ENCODE assay signal across 1 cellular context in the genomic region with DNA sequence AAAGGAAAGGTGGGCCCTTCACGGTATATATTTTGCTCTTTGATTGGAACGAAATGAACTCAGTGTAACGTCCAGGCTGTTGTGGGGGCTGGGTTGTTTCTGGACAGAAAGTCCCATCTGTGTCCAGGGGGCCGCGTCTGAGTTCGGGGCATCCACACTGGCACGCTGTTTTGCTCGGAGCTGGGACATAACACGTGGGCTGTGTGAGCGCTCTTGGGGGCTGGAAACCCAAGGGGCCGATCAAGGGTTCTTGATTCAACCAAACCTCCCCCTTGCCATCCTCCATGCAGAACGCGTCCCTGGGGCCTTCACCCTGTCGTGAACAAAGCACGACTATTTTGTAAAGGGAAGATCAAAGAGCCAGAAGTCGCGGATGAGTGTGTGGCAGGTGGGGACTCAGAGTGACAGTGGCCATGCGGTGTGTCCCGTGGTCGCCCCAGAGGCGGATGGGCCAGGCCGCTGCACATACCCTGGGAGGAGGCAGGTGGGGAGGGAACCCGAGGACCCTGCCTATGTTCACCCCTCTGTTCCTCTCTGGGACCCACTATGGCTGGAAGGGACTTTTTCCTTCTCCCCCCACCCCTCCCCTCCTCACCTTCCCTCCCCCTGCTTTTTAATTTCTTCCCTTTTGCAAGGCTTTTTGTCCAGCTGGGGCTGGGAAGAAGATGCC.
TF ChIP-seq lines count a peak whose summit lies in the region.

No MANE protein-coding gene starts in this region.

TF ChIP-seq in H1, 55 proteins besides CTCF, POLR2A, EP300 and RAD21 (continued from another document):
- TF ChIP-seq, protein P1, sequence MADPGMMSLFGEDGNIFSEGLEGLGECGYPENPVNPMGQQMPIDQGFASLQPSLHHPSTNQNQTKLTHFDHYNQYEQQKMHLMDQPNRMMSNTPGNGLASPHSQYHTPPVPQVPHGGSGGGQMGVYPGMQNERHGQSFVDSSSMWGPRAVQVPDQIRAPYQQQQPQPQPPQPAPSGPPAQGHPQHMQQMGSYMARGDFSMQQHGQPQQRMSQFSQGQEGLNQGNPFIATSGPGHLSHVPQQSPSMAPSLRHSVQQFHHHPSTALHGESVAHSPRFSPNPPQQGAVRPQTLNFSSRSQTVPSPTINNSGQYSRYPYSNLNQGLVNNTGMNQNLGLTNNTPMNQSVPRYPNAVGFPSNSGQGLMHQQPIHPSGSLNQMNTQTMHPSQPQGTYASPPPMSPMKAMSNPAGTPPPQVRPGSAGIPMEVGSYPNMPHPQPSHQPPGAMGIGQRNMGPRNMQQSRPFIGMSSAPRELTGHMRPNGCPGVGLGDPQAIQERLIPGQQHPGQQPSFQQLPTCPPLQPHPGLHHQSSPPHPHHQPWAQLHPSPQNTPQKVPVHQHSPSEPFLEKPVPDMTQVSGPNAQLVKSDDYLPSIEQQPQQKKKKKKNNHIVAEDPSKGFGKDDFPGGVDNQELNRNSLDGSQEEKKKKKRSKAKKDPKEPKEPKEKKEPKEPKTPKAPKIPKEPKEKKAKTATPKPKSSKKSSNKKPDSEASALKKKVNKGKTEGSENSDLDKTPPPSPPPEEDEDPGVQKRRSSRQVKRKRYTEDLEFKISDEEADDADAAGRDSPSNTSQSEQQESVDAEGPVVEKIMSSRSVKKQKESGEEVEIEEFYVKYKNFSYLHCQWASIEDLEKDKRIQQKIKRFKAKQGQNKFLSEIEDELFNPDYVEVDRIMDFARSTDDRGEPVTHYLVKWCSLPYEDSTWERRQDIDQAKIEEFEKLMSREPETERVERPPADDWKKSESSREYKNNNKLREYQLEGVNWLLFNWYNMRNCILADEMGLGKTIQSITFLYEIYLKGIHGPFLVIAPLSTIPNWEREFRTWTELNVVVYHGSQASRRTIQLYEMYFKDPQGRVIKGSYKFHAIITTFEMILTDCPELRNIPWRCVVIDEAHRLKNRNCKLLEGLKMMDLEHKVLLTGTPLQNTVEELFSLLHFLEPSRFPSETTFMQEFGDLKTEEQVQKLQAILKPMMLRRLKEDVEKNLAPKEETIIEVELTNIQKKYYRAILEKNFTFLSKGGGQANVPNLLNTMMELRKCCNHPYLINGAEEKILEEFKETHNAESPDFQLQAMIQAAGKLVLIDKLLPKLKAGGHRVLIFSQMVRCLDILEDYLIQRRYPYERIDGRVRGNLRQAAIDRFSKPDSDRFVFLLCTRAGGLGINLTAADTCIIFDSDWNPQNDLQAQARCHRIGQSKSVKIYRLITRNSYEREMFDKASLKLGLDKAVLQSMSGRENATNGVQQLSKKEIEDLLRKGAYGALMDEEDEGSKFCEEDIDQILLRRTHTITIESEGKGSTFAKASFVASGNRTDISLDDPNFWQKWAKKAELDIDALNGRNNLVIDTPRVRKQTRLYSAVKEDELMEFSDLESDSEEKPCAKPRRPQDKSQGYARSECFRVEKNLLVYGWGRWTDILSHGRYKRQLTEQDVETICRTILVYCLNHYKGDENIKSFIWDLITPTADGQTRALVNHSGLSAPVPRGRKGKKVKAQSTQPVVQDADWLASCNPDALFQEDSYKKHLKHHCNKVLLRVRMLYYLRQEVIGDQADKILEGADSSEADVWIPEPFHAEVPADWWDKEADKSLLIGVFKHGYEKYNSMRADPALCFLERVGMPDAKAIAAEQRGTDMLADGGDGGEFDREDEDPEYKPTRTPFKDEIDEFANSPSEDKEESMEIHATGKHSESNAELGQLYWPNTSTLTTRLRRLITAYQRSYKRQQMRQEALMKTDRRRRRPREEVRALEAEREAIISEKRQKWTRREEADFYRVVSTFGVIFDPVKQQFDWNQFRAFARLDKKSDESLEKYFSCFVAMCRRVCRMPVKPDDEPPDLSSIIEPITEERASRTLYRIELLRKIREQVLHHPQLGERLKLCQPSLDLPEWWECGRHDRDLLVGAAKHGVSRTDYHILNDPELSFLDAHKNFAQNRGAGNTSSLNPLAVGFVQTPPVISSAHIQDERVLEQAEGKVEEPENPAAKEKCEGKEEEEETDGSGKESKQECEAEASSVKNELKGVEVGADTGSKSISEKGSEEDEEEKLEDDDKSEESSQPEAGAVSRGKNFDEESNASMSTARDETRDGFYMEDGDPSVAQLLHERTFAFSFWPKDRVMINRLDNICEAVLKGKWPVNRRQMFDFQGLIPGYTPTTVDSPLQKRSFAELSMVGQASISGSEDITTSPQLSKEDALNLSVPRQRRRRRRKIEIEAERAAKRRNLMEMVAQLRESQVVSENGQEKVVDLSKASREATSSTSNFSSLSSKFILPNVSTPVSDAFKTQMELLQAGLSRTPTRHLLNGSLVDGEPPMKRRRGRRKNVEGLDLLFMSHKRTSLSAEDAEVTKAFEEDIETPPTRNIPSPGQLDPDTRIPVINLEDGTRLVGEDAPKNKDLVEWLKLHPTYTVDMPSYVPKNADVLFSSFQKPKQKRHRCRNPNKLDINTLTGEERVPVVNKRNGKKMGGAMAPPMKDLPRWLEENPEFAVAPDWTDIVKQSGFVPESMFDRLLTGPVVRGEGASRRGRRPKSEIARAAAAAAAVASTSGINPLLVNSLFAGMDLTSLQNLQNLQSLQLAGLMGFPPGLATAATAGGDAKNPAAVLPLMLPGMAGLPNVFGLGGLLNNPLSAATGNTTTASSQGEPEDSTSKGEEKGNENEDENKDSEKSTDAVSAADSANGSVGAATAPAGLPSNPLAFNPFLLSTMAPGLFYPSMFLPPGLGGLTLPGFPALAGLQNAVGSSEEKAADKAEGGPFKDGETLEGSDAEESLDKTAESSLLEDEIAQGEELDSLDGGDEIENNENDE (IDR thresholded peaks at IDR 0.05; ENCODE audit: insufficient replicate concordance, low read length): no peak
